1 cellular context compared by ENCODE assay signal in the genomic region with DNA sequence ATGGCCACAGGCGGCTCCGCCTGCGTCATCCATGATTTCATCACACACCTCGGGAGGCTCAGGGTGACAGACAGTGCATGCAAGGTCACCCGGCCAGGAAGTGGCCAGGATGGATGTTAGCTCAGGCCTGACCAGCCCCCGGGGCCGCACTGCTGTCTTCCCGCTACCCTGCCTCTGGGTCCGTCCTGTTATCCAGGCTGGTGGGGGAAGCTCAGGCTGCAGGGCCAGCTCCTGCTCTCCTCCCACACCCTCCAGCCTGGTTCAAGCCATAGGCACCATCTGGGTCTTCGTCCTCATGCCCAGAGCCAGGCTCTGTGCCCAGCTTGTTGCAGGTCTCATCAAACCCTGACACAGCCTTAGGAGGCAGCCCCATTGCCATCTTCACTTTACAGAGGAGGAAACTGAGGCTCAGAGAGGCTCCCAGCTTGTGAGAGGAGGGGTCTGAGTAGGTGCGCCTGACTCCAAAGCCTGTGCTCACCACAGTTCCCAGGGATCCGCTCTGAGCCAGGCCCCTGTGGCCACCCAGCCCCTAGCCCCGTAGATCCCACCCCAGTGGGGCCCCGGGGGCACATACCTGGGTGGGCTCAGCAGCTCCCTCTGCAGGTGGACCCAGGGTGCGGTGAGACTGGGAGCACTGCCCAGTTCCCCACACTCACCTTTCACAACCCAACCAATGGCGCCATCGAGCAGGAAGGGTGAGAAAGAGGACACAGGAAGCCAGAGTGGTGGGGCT.
TF ChIP-seq lines count a peak whose summit lies in the region.

No MANE protein-coding gene starts in this region.

TF ChIP-seq in HepG2, 621 proteins besides CTCF, POLR2A, EP300 and RAD21 (continues in another document):
- no peak for TF ChIP-seq NONO (IDR thresholded peaks at IDR 0.05)
- TF ChIP-seq NONO (CRISPR knock-in tag; conservative IDR thresholded peaks at IDR 0.05), result peak; percentile 90
- TF ChIP-seq, protein P1, sequence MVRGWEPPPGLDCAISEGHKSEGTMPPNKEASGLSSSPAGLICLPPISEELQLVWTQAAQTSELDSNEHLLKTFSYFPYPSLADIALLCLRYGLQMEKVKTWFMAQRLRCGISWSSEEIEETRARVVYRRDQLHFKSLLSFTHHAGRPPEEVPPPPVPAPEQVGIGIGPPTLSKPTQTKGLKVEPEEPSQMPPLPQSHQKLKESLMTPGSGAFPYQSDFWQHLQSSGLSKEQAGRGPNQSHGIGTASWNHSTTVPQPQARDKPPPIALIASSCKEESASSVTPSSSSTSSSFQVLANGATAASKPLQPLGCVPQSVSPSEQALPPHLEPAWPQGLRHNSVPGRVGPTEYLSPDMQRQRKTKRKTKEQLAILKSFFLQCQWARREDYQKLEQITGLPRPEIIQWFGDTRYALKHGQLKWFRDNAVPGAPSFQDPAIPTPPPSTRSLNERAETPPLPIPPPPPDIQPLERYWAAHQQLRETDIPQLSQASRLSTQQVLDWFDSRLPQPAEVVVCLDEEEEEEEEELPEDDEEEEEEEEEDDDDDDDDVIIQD (CRISPR knock-in tag; IDR thresholded peaks at IDR 0.05; ENCODE audit: low read depth), result peak; percentile 59
- TF ChIP-seq KLF16 (CRISPR knock-in tag; IDR thresholded peaks at IDR 0.05), result peak in 1 of 2 experiments; percentile 56; a peak in 2 of 4 replicates
- TF ChIP-seq ZNF891 (CRISPR knock-in tag; IDR thresholded peaks at IDR 0.05), result peak; percentile 69
- peak; percentile 89 for TF ChIP-seq PAXIP1 (CRISPR knock-in tag; conservative IDR thresholded peaks at IDR 0.05)
- peak; percentile 73 for TF ChIP-seq HNF4A (CRISPR knock-in tag; IDR thresholded peaks at IDR 0.05)
- peak; percentile 69; the same call in 1 of the 2 replicates for TF ChIP-seq SALL2 (CRISPR knock-in tag; IDR thresholded peaks at IDR 0.05)
- peak; percentile 79 for TF ChIP-seq RCOR2 (CRISPR knock-in tag; IDR thresholded peaks at IDR 0.05)
- TF ChIP-seq CHD4 (IDR thresholded peaks at IDR 0.05; ENCODE audit: borderline replicate concordance, low read length), result peak; percentile 85
- peak; percentile 66; the same call in 1 of the 2 replicates for TF ChIP-seq TARDBP (CRISPR knock-in tag; IDR thresholded peaks at IDR 0.05)
- no peak for TF ChIP-seq ZNF7 (CRISPR knock-in tag; IDR thresholded peaks at IDR 0.05)
- peak; percentile 97; the same call in 1 of the 2 replicates for TF ChIP-seq ZNF782 (CRISPR knock-in tag; IDR thresholded peaks at IDR 0.05; ENCODE audit: borderline replicate concordance)
- TF ChIP-seq HOXD1 (CRISPR knock-in tag; IDR thresholded peaks at IDR 0.05), result peak; percentile 80; the same call in 1 of the 2 replicates
- TF ChIP-seq, protein P2, sequence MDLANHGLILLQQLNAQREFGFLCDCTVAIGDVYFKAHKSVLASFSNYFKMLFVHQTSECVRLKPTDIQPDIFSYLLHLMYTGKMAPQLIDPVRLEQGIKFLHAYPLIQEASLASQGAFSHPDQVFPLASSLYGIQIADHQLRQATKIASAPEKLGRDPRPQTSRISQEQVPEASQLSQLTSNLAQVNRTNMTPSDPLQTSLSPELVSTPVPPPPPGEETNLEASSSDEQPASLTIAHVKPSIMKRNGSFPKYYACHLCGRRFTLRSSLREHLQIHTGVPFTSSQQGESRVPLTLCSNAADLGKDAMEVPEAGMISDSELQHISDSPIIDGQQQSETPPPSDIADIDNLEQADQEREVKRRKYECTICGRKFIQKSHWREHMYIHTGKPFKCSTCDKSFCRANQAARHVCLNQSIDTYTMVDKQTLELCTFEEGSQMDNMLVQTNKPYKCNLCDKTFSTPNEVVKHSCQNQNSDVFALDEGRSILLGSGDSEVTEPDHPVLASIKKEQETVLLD (CRISPR knock-in tag; IDR thresholded peaks at IDR 0.05; ENCODE audit: low read depth), result no peak
- TF ChIP-seq MXD4 (CRISPR knock-in tag; IDR thresholded peaks at IDR 0.05), result peak; percentile 48; the same call in 1 of the 2 replicates
- no peak for TF ChIP-seq ZNF382 (CRISPR knock-in tag; IDR thresholded peaks at IDR 0.05; ENCODE audit: borderline replicate concordance)
- peak; percentile 81; the same call in 1 of the 2 replicates for TF ChIP-seq PAWR (CRISPR knock-in tag; IDR thresholded peaks at IDR 0.05; ENCODE audit: borderline replicate concordance)
- TF ChIP-seq, protein P3, sequence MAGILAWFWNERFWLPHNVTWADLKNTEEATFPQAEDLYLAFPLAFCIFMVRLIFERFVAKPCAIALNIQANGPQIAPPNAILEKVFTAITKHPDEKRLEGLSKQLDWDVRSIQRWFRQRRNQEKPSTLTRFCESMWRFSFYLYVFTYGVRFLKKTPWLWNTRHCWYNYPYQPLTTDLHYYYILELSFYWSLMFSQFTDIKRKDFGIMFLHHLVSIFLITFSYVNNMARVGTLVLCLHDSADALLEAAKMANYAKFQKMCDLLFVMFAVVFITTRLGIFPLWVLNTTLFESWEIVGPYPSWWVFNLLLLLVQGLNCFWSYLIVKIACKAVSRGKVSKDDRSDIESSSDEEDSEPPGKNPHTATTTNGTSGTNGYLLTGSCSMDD (CRISPR knock-in tag; IDR thresholded peaks at IDR 0.05), result no peak
- TF ChIP-seq, protein P4, sequence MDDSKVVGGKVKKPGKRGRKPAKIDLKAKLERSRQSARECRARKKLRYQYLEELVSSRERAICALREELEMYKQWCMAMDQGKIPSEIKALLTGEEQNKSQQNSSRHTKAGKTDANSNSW (CRISPR knock-in tag; IDR thresholded peaks at IDR 0.05; ENCODE audit: borderline replicate concordance), result no peak
- TF ChIP-seq, protein P5, sequence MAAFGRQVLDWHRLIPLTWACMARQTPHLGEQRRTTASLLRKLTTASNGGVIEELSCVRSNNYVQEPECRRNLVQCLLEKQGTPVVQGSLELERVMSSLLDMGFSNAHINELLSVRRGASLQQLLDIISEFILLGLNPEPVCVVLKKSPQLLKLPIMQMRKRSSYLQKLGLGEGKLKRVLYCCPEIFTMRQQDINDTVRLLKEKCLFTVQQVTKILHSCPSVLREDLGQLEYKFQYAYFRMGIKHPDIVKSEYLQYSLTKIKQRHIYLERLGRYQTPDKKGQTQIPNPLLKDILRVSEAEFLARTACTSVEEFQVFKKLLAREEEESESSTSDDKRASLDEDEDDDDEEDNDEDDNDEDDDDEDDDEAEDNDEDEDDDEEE (CRISPR knock-in tag; IDR thresholded peaks at IDR 0.05), result peak; percentile 95
- peak; percentile 45; the same call in 1 of the 2 replicates for TF ChIP-seq TFDP2 (CRISPR knock-in tag; IDR thresholded peaks at IDR 0.05)
- TF ChIP-seq, protein P6, sequence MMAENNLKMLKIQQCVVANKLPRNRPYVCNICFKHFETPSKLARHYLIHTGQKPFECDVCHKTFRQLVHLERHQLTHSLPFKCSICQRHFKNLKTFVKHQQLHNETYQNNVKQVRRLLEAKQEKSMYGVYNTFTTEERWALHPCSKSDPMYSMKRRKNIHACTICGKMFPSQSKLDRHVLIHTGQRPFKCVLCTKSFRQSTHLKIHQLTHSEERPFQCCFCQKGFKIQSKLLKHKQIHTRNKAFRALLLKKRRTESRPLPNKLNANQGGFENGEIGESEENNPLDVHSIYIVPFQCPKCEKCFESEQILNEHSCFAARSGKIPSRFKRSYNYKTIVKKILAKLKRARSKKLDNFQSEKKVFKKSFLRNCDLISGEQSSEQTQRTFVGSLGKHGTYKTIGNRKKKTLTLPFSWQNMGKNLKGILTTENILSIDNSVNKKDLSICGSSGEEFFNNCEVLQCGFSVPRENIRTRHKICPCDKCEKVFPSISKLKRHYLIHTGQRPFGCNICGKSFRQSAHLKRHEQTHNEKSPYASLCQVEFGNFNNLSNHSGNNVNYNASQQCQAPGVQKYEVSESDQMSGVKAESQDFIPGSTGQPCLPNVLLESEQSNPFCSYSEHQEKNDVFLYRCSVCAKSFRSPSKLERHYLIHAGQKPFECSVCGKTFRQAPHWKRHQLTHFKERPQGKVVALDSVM (CRISPR knock-in tag; IDR thresholded peaks at IDR 0.05), result peak; percentile 83
- TF ChIP-seq TRAFD1 (CRISPR knock-in tag; IDR thresholded peaks at IDR 0.05; ENCODE audit: borderline replicate concordance), result peak; percentile 72
- TF ChIP-seq GATAD2A (CRISPR knock-in tag; IDR thresholded peaks at IDR 0.05), result peak; percentile 97
- peak; percentile 59; the same call in 1 of the 2 replicates for TF ChIP-seq ZNF788 (CRISPR knock-in tag; IDR thresholded peaks at IDR 0.05; ENCODE audit: borderline replicate concordance)
- 0 out of 2 replicates have a peak, but pooled peaks have one; percentile 50 for TF ChIP-seq ZNF337 (CRISPR knock-in tag; IDR thresholded peaks at IDR 0.05; ENCODE audit: borderline replicate concordance, low read depth)
- TF ChIP-seq ZSCAN31 (CRISPR knock-in tag; IDR thresholded peaks at IDR 0.05; ENCODE audit: low read depth), result no peak
- no peak for TF ChIP-seq ZNF639 (CRISPR knock-in tag; conservative IDR thresholded peaks at IDR 0.05)
- TF ChIP-seq, protein P7, sequence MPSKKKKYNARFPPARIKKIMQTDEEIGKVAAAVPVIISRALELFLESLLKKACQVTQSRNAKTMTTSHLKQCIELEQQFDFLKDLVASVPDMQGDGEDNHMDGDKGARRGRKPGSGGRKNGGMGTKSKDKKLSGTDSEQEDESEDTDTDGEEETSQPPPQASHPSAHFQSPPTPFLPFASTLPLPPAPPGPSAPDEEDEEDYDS (CRISPR knock-in tag; IDR thresholded peaks at IDR 0.05), result peak; percentile 56; the same call in 1 of the 2 replicates
- no peak; the same call in 1 of the 2 replicates for TF ChIP-seq ZNF878 (CRISPR knock-in tag; IDR thresholded peaks at IDR 0.05)
- TF ChIP-seq ZNF335 (CRISPR knock-in tag; IDR thresholded peaks at IDR 0.05), result no peak
- TF ChIP-seq CAMTA2 (CRISPR knock-in tag; IDR thresholded peaks at IDR 0.05; ENCODE audit: borderline replicate concordance), result no peak
- TF ChIP-seq MXI1 (IDR thresholded peaks at IDR 0.05; ENCODE audit: borderline replicate concordance, low read depth, low read length), result peak; percentile 59; the same call in 1 of the 3 replicates
- peak; percentile 95 for TF ChIP-seq SAP130 (CRISPR knock-in tag; IDR thresholded peaks at IDR 0.05; ENCODE audit: low read depth)
- no peak for TF ChIP-seq MTA3 (CRISPR knock-in tag; IDR thresholded peaks at IDR 0.05)
- peak; percentile 61; the same call in 1 of the 2 replicates for TF ChIP-seq ZSCAN25 (CRISPR knock-in tag; IDR thresholded peaks at IDR 0.05)
- TF ChIP-seq ZNF709 (CRISPR knock-in tag; IDR thresholded peaks at IDR 0.05), result 0 out of 2 replicates have a peak, but pooled peaks have one; percentile 66
- TF ChIP-seq ZNF713 (CRISPR knock-in tag; IDR thresholded peaks at IDR 0.05), result no peak
- TF ChIP-seq FOXA1 (IDR thresholded peaks at IDR 0.05), result no peak
- peak; percentile 69 for TF ChIP-seq FOXA1 (CRISPR knock-in tag; IDR thresholded peaks at IDR 0.05)
- TF ChIP-seq SNAI1 (CRISPR knock-in tag; IDR thresholded peaks at IDR 0.05; ENCODE audit: borderline replicate concordance), result peak; percentile 85; the same call in 1 of the 2 replicates
- peak; percentile 52; the same call in 1 of the 2 replicates for TF ChIP-seq MYC (CRISPR knock-in tag; IDR thresholded peaks at IDR 0.05; ENCODE audit: borderline replicate concordance)
- TF ChIP-seq ATRX (CRISPR knock-in tag; IDR thresholded peaks at IDR 0.05; ENCODE audit: borderline replicate concordance), result no peak
- TF ChIP-seq ZNF660 (CRISPR knock-in tag; IDR thresholded peaks at IDR 0.05; ENCODE audit: borderline replicate concordance, low read depth), result peak; percentile 59; the same call in 1 of the 2 replicates
